ENCODE assay signal across 1 cellular context in genomic region chr5:56329652-56330051, GRCh38.
TF ChIP-seq lines count a peak whose summit lies in the region.

No MANE protein-coding gene starts in this region.

TF ChIP-seq in SK-N-SH treated with all-trans-retinoic acid at 6 μM for 48 hours, 23 proteins besides CTCF, POLR2A, EP300 and RAD21 (continued from another document):
- TF ChIP-seq CSRNP3 (CRISPR knock-in tag; IDR thresholded peaks at IDR 0.05) (no peak), ISL1 (CRISPR knock-in tag; IDR thresholded peaks at IDR 0.05) (no peak), OSR1 (CRISPR knock-in tag; IDR thresholded peaks at IDR 0.05) (no peak), ZFP3 (CRISPR knock-in tag; IDR thresholded peaks at IDR 0.05) (no peak), GLIS3 (CRISPR knock-in tag; IDR thresholded peaks at IDR 0.05) (no peak), ARNTL (CRISPR knock-in tag; IDR thresholded peaks at IDR 0.05; ENCODE audit: borderline replicate concordance, low read depth) (no peak), TCF4 (CRISPR knock-in tag; IDR thresholded peaks at IDR 0.05; ENCODE audit: borderline replicate concordance) (no peak), ZNF70 (CRISPR knock-in tag; IDR thresholded peaks at IDR 0.05) (no peak), CSDC2 (CRISPR knock-in tag; IDR thresholded peaks at IDR 0.05) (no peak), ZNF565 (CRISPR knock-in tag; conservative IDR thresholded peaks at IDR 0.05; ENCODE audit: low read depth) (no peak), TSHZ2 (CRISPR knock-in tag; IDR thresholded peaks at IDR 0.05) (no peak), ZC3H10 (CRISPR knock-in tag; IDR thresholded peaks at IDR 0.05) (no peak), BACH2 (CRISPR knock-in tag; IDR thresholded peaks at IDR 0.05; ENCODE audit: borderline replicate concordance) (no peak)
